8 cellular contexts compared by ENCODE assay signal in the genomic region with DNA sequence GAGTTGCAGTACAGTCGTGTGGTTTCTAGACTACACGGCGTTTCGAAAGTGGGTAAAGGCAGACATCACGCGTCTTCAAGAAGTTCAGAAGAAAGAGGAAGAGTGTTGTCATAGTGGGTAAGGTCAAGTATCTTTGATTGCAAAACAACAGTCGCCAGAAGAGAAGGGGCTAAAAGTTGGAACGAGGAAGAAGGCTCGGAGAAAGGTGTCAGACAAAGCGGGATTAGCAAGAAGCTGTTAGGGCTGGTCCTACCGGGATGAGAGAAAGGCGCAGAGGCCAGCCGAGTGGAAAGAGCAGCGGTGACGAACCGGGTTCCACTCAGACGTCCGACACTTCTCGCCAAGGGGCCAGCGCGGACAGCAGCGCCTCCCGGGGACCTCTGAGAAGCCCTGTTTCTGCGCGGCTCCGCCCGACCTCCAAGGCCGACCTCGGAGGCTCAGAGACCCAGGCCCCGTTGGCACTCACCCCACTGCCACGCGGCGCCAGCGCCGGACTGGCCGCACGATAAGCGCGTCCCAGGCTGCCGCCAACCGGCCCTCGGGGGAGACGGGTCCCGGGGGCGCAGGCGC. TPM values are rescaled to one million over a fixed set of nuclear protein-coding genes. Genes with fewer than 3 reads are reported as not detected.
DNase-seq lines count a peak whose midpoint lies in the region; ATAC-seq and TF ChIP-seq lines count a peak whose summit lies in the region.

No MANE protein-coding gene starts in this region.

- ATAC-seq in GM21619 (IDR thresholded peaks at IDR 0.05; ENCODE audit: unreplicated experiment): peak; percentile 23

- DNase-seq in GM06990 (ENCODE audit: extremely low read depth, insufficient read length) (no peak), WERI-Rb-1 (no peak), fibroblast of gingiva (ENCODE audit: low read depth) (peak; percentile 66), uterus (peak in 1 of 2 donors; percentile 46), NCI-H2196 (lab: John Stamatoyannopoulos, UW; ENCODE audit: unreplicated experiment) (no peak)

- H3K4me3 Mint-ChIP-seq in IgD-negative memory B cell (peak overlapping the region; percentile 87 to 99 (median 96)), nephron (peak overlapping the region; percentile 87 to 95 (median 95))

- intact Hi-C loops in uterus (cut with DNase I; ENCODE audit: low total_unique reads): no loop called here

- H3K9me3 Mint-ChIP-seq in IgD-negative memory B cell (no peaks in the 10 kb centered on the region), nephron (no peaks in the 10 kb centered on the region)

- H3K27ac ChIP-seq in WERI-Rb-1: peak overlapping the region; percentile 83
- peak overlapping the region; percentile 85 to 90 for H3K27ac ChIP-seq in uterus

- no peaks in the 10 kb centered on the region for H3K4me1 ChIP-seq in uterus

- H3K4me3 ChIP-seq in GM06990 (replicated peaks; ENCODE audit: low read depth, low read length) (peak overlapping the region; percentile 97), WERI-Rb-1 (ENCODE audit: low read depth, low read length) (peak overlapping the region; percentile 91), uterus (peak overlapping the region; percentile 74 to 86)

- H3K36me3 Mint-ChIP-seq in IgD-negative memory B cell: peaks cover 16% of the 10 kb centered on the region
- H3K36me3 Mint-ChIP-seq in nephron (ENCODE audit: low read depth): peaks cover 7% of the 10 kb centered on the region

- H3K9me3 ChIP-seq in WERI-Rb-1 (ENCODE audit: severe bottlenecking) (no peaks in the 10 kb centered on the region), uterus (no peaks in the 10 kb centered on the region)

- H3K27ac Mint-ChIP-seq in IgD-negative memory B cell (peak overlapping the region; percentile 89 to 100 (median 93)), nephron (peak overlapping the region; percentile 79 to 93 (median 91))

- H3K36me3 ChIP-seq in GM06990 (ENCODE audit: control insufficient read depth, insufficient read depth, low read length): peaks cover 3% of the 10 kb centered on the region
- H3K36me3 ChIP-seq in WERI-Rb-1: peaks cover 10% of the 10 kb centered on the region
- no peaks in the 10 kb centered on the region for H3K36me3 ChIP-seq in uterus

- H3K4me1 Mint-ChIP-seq in IgD-negative memory B cell (peaks cover 20 to 45% (median 35%) of the 10 kb centered on the region in 3 donors), nephron (peaks cover 30% of the 10 kb centered on the region)

- TF ChIP-seq POLR2A in uterus (IDR thresholded peaks at IDR 0.05): no peak

- H3K27me3 Mint-ChIP-seq in IgD-negative memory B cell: no peaks in the 10 kb centered on the region
- H3K27me3 Mint-ChIP-seq in nephron (ENCODE audit: low read depth): no peaks in the 10 kb centered on the region

- TF ChIP-seq CTCF in GM06990 (IDR thresholded peaks at IDR 0.05; ENCODE audit: insufficient read depth, low read length, poor library complexity, severe bottlenecking) (no peak), WERI-Rb-1 (IDR thresholded peaks at IDR 0.05; ENCODE audit: low read depth, low read length) (no peak), nephron (IDR thresholded peaks at IDR 0.05; ENCODE audit: unreplicated experiment in 3 of 3) (no peak), uterus (IDR thresholded peaks at IDR 0.05) (no peak)

- no peaks in the 10 kb centered on the region for H3K27me3 ChIP-seq in GM06990 (replicated peaks; ENCODE audit: control insufficient read depth, insufficient read depth, low read length)
- H3K27me3 ChIP-seq in WERI-Rb-1 (ENCODE audit: insufficient read depth, low read depth, severe bottlenecking): no peaks in the 10 kb centered on the region
- H3K27me3 ChIP-seq in uterus: no peaks in the 10 kb centered on the region

RNA-seq across cellular contexts. Expression of a gene that starts 0.5 kb away (rescaled TPM):
- polyA plus RNA-seq in IgD-negative memory B cell: 94.9 TPM
- 10 to 100 TPM; 17.1 to 87.6 (median 54.8) TPM for total RNA-seq in uterus
